Comparison of ENCODE assay signal across 12 cellular contexts in genomic region chr1:93692451-93692861, GRCh38. TPM values are rescaled to one million over a fixed set of nuclear protein-coding genes. Genes with fewer than 3 reads are reported as not detected.
A peak's percentile ranks its signal among the peaks of the same experiment; 100 is the strongest.
DNase-seq lines count a peak whose midpoint lies in the region; ATAC-seq and TF ChIP-seq lines count a peak whose summit lies in the region.
"Had no signal": no experiment of that assay in that cellular context is flagged by ENCODE, and none has a peak within 500 bp of the region (broad histone marks: within the 10 kb centered on the region; RNA-seq: fewer than 3 reads in every experiment).

No MANE protein-coding gene starts in this region.

- no peaks in the 10 kb centered on the region for H3K4me1 Mint-ChIP-seq in activated T-cell treated with anti-CD3 and anti-CD28 coated beads, Interleukin-2, amount 50 U/mL, for 24 hours (ENCODE audit: low read depth)
- H3K4me1 Mint-ChIP-seq: activated CD4-positive, alpha-beta T cell treated with anti-CD3 and anti-CD28 coated beads, Interleukin-2, amount 10 ng/mL, durations not matched to agents 7 days and 5 days had no signal

- H3F3A ChIP-seq in SK-N-SH (replicated peaks; ENCODE audit: insufficient read depth) = peaks cover 32% of the 10 kb centered on the region

- 38% methylated on average over 2 of the region's 2 CpGs for WGBS in SK-N-SH (ENCODE audit: low lambda C conversion rate)
- WGBS in thyroid gland, 2 donors = 12 to 21% methylated on average over 2 of the region's 2 CpGs
- 65 to 70% methylated on average over 2 of the region's 2 CpGs for WGBS in heart right ventricle, 2 donors

- no peak for TF ChIP-seq EP300 in SK-N-SH (IDR thresholded peaks at IDR 0.05; ENCODE audit: borderline replicate concordance in 1 of 2, low read depth in 1 of 2, low read length in 1 of 2)

- no peaks in the 10 kb centered on the region for H3K9me3 Mint-ChIP-seq in activated T-cell treated with anti-CD3 and anti-CD28 coated beads, Interleukin-2, amount 50 U/mL, for 24 hours
- H3K9me3 Mint-ChIP-seq: activated CD4-positive, alpha-beta T cell treated with anti-CD3 and anti-CD28 coated beads, Interleukin-2, amount 10 ng/mL, durations not matched to agents 7 days and 5 days; naive thymus-derived CD8-positive, alpha-beta T cell had no signal

- intact Hi-C loops in thyroid gland (cut with DNase I) (no loop called here), heart right ventricle (cut with DNase I) (no loop called here)

- CTCF ChIA-PET in SK-N-SH (lab: Yijun Ruan, JAX) = interaction anchor here (0.7 to 3.1 kb wide), 4 partner anchors 10 to 121 kb away, joined by 3 to 13 read pairs (median 8); partner anchors contain the start of gene BCAR3

- H3K27me3 ChIP-seq in SK-N-SH (ENCODE audit: insufficient read depth) = no peaks in the 10 kb centered on the region
- H3K27me3 ChIP-seq in thyroid gland = no peaks in the 10 kb centered on the region
- no peaks in the 10 kb centered on the region for H3K27me3 ChIP-seq in heart right ventricle

- H3K27ac ChIP-seq in SK-N-SH (ENCODE audit: low read depth in 2 of 2, low read length in 1 of 2) (peak overlapping the region; percentile 41 to 94), thyroid gland (peak overlapping the region; percentile 71 to 86 (median 75)), heart right ventricle (no peak overlapping the region)
- H3K27ac ChIP-seq: cardiac muscle cell had no signal

- no peaks in the 10 kb centered on the region for H3K36me3 Mint-ChIP-seq in activated T-cell treated with anti-CD3 and anti-CD28 coated beads, Interleukin-2, amount 50 U/mL, for 24 hours (ENCODE audit: low read depth)
- H3K36me3 Mint-ChIP-seq: naive thymus-derived CD8-positive, alpha-beta T cell had no signal

- TF ChIP-seq POLR2A in thyroid gland (IDR thresholded peaks at IDR 0.05) = peak in 1 of 2 donors; percentile 15

- no peak for DNase-seq in activated T-cell treated with anti-CD3 and anti-CD28 coated beads, Interleukin-2, amount 50 U/mL, for 24 hours
- no peak for DNase-seq in activated T-cell treated with anti-CD3 and anti-CD28 coated beads, Interleukin-2, amount 50 U/mL, for 48 hours
- DNase-seq in SK-N-SH (no peak), glomerular visceral epithelial cell (ENCODE audit: extremely low spot score) (peak; percentile 39), thyroid gland (peak; percentile 72 to 74), heart right ventricle (no peak), GM13976 (ENCODE audit: low spot score) (no peak), pons (ENCODE audit: low spot score) (no peak)
- DNase-seq: naive thymus-derived CD8-positive, alpha-beta T cell; NCI-H1048 had no signal

- no peaks in the 10 kb centered on the region for H3K36me3 ChIP-seq in SK-N-SH (replicated peaks in 1 of 2; ENCODE audit: control insufficient read depth in 1 of 2, insufficient read depth in 2 of 2, low read length in 1 of 2)
- H3K36me3 ChIP-seq in thyroid gland = no peaks in the 10 kb centered on the region
- H3K36me3 ChIP-seq in heart right ventricle = no peaks in the 10 kb centered on the region
- H3K36me3 ChIP-seq: cardiac muscle cell had no signal

- POLR2A ChIA-PET in SK-N-SH (lab: Yijun Ruan, JAX) = no interaction called here

- H3K9ac ChIP-seq in SK-N-SH = peak overlapping the region; percentile 76

- H3K9me2 ChIP-seq in SK-N-SH = no peaks in the 10 kb centered on the region

- no peaks in the 10 kb centered on the region for H4K20me1 ChIP-seq in SK-N-SH (ENCODE audit: insufficient read depth)

- H3K79me2 ChIP-seq in SK-N-SH (ENCODE audit: insufficient read depth) = peaks cover 12% of the 10 kb centered on the region; the same call in 1 of the 2 replicates

- H3K9me3 ChIP-seq in SK-N-SH = no peaks in the 10 kb centered on the region
- H3K9me3 ChIP-seq in thyroid gland = no peaks in the 10 kb centered on the region
- H3K9me3 ChIP-seq in heart right ventricle = no peaks in the 10 kb centered on the region

- peak overlapping the region; percentile 96 for H3K27ac Mint-ChIP-seq in activated T-cell treated with anti-CD3 and anti-CD28 coated beads, Interleukin-2, amount 50 U/mL, for 24 hours
- H3K27ac Mint-ChIP-seq: activated CD4-positive, alpha-beta T cell treated with anti-CD3 and anti-CD28 coated beads, Interleukin-2, amount 10 ng/mL, durations not matched to agents 7 days and 5 days; naive thymus-derived CD8-positive, alpha-beta T cell had no signal

- H3K4me1 ChIP-seq in SK-N-SH (ENCODE audit: control insufficient read depth in 1 of 2, insufficient read depth in 2 of 2, low read depth in 1 of 2, low read length in 1 of 2) (peaks cover 20 to 54% of the 10 kb centered on the region in 2 experiments; a peak in 3 of 4 replicates), thyroid gland (peaks cover 32 to 44% of the 10 kb centered on the region in 2 donors), heart right ventricle (peaks cover 0 to 39% (median 0%) of the 10 kb centered on the region in 9 donors)

- no peak for TF ChIP-seq RAD21 in SK-N-SH (IDR thresholded peaks at IDR 0.05; ENCODE audit: low read length)

- peak overlapping the region; percentile 74 for H3K4me2 ChIP-seq in SK-N-SH

- H3K4me3 ChIP-seq in SK-N-SH (ENCODE audit: low read depth in 2 of 2, low read length in 1 of 2) (peak overlapping the region in 1 of 2 experiments; percentile 29; a peak in 1 of 4 replicates), thyroid gland (replicated peaks in 1 of 3) (no peak overlapping the region), heart right ventricle (no peak overlapping the region)
- H3K4me3 ChIP-seq: cardiac muscle cell had no signal

- no peak for ATAC-seq in heart right ventricle

- H3K4me3 Mint-ChIP-seq in activated T-cell treated with anti-CD3 and anti-CD28 coated beads, Interleukin-2, amount 50 U/mL, for 24 hours = peak overlapping the region; percentile 37
- H3K4me3 Mint-ChIP-seq: activated CD4-positive, alpha-beta T cell treated with anti-CD3 and anti-CD28 coated beads, Interleukin-2, amount 10 ng/mL, durations not matched to agents 7 days and 5 days had no signal

- peaks cover 13% of the 10 kb centered on the region for H3K27me3 Mint-ChIP-seq in activated T-cell treated with anti-CD3 and anti-CD28 coated beads, Interleukin-2, amount 50 U/mL, for 24 hours
- H3K27me3 Mint-ChIP-seq: naive thymus-derived CD8-positive, alpha-beta T cell had no signal

- TF ChIP-seq CTCF in SK-N-SH (IDR thresholded peaks at IDR 0.05) (no peak), thyroid gland (IDR thresholded peaks at IDR 0.05) (no peak), heart right ventricle (IDR thresholded peaks at IDR 0.05) (no peak), GM13976 (IDR thresholded peaks at IDR 0.05; ENCODE audit: borderline replicate concordance, control extremely low read depth, extremely low read depth, insufficient read depth, missing control alignments) (no peak)

- H2AFZ ChIP-seq in SK-N-SH (ENCODE audit: low read depth) = no peak overlapping the region

- in situ Hi-C loops in GM13976 (cut with MboI; ENCODE audit: low sequenced_read_pairs, unreplicated experiment) = no loop called here

TF ChIP-seq in SK-N-SH, 30 proteins besides CTCF, POLR2A, EP300 and RAD21:
- TF ChIP-seq NFIC (IDR thresholded peaks at IDR 0.05; ENCODE audit: borderline replicate concordance) = no peak
TF ChIP-seq in SK-N-SH: peak in this region for 0.

RNA-seq across cellular contexts. Expression of gene BCAR3, which starts 10.8 kb away (rescaled TPM):
- 49.2 and 58.4 TPM in 2 replicates for polyA plus RNA-seq in SK-N-SH (2012; rRNA removed)
- polyA plus RNA-seq in SK-N-SH (2012; cell fraction: cytosol; rRNA removed) = 40.2 and 48.4 TPM in 2 replicates
- 59.5 and 69.2 TPM in 2 replicates for polyA plus RNA-seq in SK-N-SH (2012; cell fraction: nucleus; rRNA removed)
- total RNA-seq in thyroid gland = 10 to 100 TPM; 29.6 to 46.7 (median 37.0) TPM
- total RNA-seq in heart right ventricle = 10 to 100 TPM in 9 of 10 donors, 1 to 10 TPM in 1; 8.3 to 36.0 (median 16.7) TPM
- 10 to 100 TPM in 1 of 2 donors, 1 to 10 TPM in 1; 6.6 to 10.6 TPM for polyA plus RNA-seq in heart right ventricle

Comparison
In these comparisons a context has a peak if more than half of its experiments do, and no peak if none do; other contexts are left out.
1. DNase-seq: peak in glomerular visceral epithelial cell (single experiment) and thyroid gland (2 of 2); none in activated T-cell treated with anti-CD3 and anti-CD28 coated beads, Interleukin-2, amount 50 U/mL, for 24 hours (single experiment), activated T-cell treated with anti-CD3 and anti-CD28 coated beads, Interleukin-2, amount 50 U/mL, for 48 hours (0 of 2), SK-N-SH (single experiment), heart right ventricle (0 of 2), GM13976 (single experiment) and pons (single experiment).
2. H3K27ac ChIP-seq: peak in SK-N-SH (2 of 2) and thyroid gland (3 of 3); none in heart right ventricle (0 of 10).